10 cellular contexts compared by ENCODE assay signal in genomic region chr9:94945191-94946144, GRCh38.
A peak's percentile ranks its signal among the peaks of the same experiment; 100 is the strongest.
DNase-seq lines count a peak whose midpoint lies in the region; ATAC-seq and TF ChIP-seq lines count a peak whose summit lies in the region.
"Had no signal": no experiment of that assay in that cellular context is flagged by ENCODE, and none has a peak within 500 bp of the region (broad histone marks: within the 10 kb centered on the region; RNA-seq: fewer than 3 reads in every experiment).

No MANE protein-coding gene starts in this region.

- H3K9me3 ChIP-seq in adipocyte (ENCODE audit: control insufficient read depth, low read length) (no peaks in the 10 kb centered on the region), sigmoid colon (no peaks in the 10 kb centered on the region)

- H3K36me3 ChIP-seq in adipocyte (ENCODE audit: control insufficient read depth, insufficient read depth, low read length, severe bottlenecking) (no peaks in the 10 kb centered on the region), sigmoid colon (no peaks in the 10 kb centered on the region)

- TF ChIP-seq POLR2A in sigmoid colon (IDR thresholded peaks at IDR 0.05): no peak

- H3K27ac ChIP-seq in sigmoid colon: peak overlapping the region in 3 of 4 donors; percentile 31 to 73 (median 73)

- TF ChIP-seq CTCF in sigmoid colon (IDR thresholded peaks at IDR 0.05): no peak

- ATAC-seq in Right ventricle myocardium superior (ENCODE audit: poor library complexity) (peak; percentile 62), HG03354 (IDR thresholded peaks at IDR 0.05; ENCODE audit: poor library complexity, severe bottlenecking, unreplicated experiment) (no peak)
- ATAC-seq: activated naive CD8-positive, alpha-beta T cell treated with anti-CD3 and anti-CD28 coated beads, Interleukin-2, amount 50 U/mL, for 24 hours had no signal

- H3K27me3 ChIP-seq in adipocyte (replicated peaks; ENCODE audit: control insufficient read depth, insufficient read depth, low read length) (no peaks in the 10 kb centered on the region), sigmoid colon (no peaks in the 10 kb centered on the region)

- TF ChIP-seq EP300 in sigmoid colon (IDR thresholded peaks at IDR 0.05): no peak

- intact Hi-C loops in Right ventricle myocardium superior (cut with DNase I): no loop called here
- intact Hi-C loops in sigmoid colon (cut with DNase I): no loop called here

- peaks cover 28% of the 10 kb centered on the region for H3K4me1 ChIP-seq in adipocyte (ENCODE audit: control insufficient read depth, insufficient read depth, low read length)
- peaks cover 0 to 27% (median 18%) of the 10 kb centered on the region in 4 donors for H3K4me1 ChIP-seq in sigmoid colon

- WGBS in sigmoid colon, 2 donors: 75 to 81% methylated on average over 14 of the region's 14 CpGs

- H3K4me3 ChIP-seq in adipocyte (ENCODE audit: low read length) (no peak overlapping the region), sigmoid colon (no peak overlapping the region)

- DNase-seq in GM04504 (ENCODE audit: low read depth): peak; percentile 81
- peak; percentile 89 for DNase-seq in adipocyte (ENCODE audit: low read depth)
- DNase-seq in Right ventricle myocardium superior: peak; percentile 62
- peak; percentile 86 for DNase-seq in sigmoid colon
- no peak for DNase-seq in activated effector memory CD4-positive, alpha-beta T cell treated with Interleukin-2 at 50 U/mL for 16 hours
- no peak for DNase-seq in NCI-H146 (lab: John Stamatoyannopoulos, UW)
- DNase-seq in NCI-H1930 (lab: John Stamatoyannopoulos, UW): no peak
- DNase-seq: activated naive CD8-positive, alpha-beta T cell treated with anti-CD3 and anti-CD28 coated beads, Interleukin-2, amount 50 U/mL, for 24 hours; stimulated activated CD4-positive, alpha-beta T cell treated with anti-CD3 and anti-CD28 coated beads, Interleukin-1b, Interleukin-23, amount 100 ng/mL, for 48 hours had no signal

- no peak overlapping the region for H3K9ac ChIP-seq in adipocyte (ENCODE audit: low read length)

Comparison
In these comparisons a context has a peak if more than half of its experiments do, and no peak if none do; other contexts are left out.
1. DNase-seq: peak in GM04504 (single experiment), adipocyte (single experiment), Right ventricle myocardium superior (single experiment) and sigmoid colon (single experiment); none in activated effector memory CD4-positive, alpha-beta T cell treated with Interleukin-2 at 50 U/mL for 16 hours (single experiment), NCI-H146 (single experiment) and NCI-H1930 (0 of 2).